6 cellular contexts compared by ENCODE assay signal in genomic region chr16:22989598-22989997, GRCh38.
"Had no signal": no experiment of that assay in that cellular context is flagged by ENCODE, and none has a peak within 500 bp of the region (broad histone marks: within the 10 kb centered on the region; RNA-seq: fewer than 3 reads in every experiment).

No MANE protein-coding gene starts in this region.

- DNase-seq: GDM1, GF-D8 had no signal

- FAIRE-seq: G401.6, GM12891, GM12892, GM19239 had no signal
